ENCODE assay signal across 9 cellular contexts in the genomic region with DNA sequence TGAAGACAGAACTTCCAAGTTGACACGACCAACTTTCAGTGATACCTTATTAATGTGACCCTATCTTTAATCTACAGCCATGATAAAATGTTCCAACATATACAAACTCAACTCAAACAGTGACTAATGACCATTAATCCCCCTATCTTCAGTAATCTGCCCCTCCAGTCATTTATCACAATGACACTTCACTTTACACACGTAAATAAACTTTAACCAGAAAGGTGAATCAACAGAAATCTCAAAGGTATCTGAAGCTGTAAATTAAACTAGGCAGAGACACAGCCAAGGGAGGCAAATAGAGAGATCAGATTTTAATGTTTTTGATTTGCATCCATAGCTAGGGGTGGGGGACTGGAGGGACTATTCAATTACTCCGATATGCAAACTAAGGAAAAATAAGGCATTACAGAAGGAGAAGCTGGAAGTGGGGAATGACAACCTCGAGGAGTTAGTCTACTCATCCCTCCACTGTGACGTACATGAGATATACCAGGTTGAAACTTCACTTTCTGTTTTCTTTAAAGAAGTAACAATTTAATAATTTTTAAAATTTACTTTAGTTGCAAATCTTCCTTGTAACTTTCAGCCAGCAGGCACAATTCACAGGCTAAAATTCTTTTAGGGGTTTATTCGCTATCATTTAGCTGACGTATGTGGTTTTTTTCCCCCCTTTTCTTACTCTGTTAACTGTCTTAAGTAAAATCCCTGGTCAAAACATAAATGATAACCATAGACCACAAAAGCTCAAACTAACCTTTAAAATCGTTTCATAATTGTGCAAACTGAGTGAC.
DNase-seq lines count a peak whose midpoint lies in the region; ATAC-seq and TF ChIP-seq lines count a peak whose summit lies in the region.
"Had no signal": no experiment of that assay in that cellular context is flagged by ENCODE, and none has a peak within 500 bp of the region (broad histone marks: within the 10 kb centered on the region; RNA-seq: fewer than 3 reads in every experiment).

No MANE protein-coding gene starts in this region.

- ATAC-seq in HG02763 (IDR thresholded peaks at IDR 0.05; ENCODE audit: unreplicated experiment) (no peak), GM21515 (IDR thresholded peaks at IDR 0.05; ENCODE audit: unreplicated experiment) (no peak), HG02938 (IDR thresholded peaks at IDR 0.05; ENCODE audit: unreplicated experiment) (no peak)

- H3K4ac ChIP-seq in neuronal stem cell (ENCODE audit: low read length): no peak overlapping the region

- H3K4me3 ChIP-seq in AG10803 (ENCODE audit: low read length) (peak overlapping the region; percentile 81), endocrine pancreas (ENCODE audit: control insufficient read depth, insufficient read depth, low read length) (peak overlapping the region; percentile 93), neuronal stem cell (ENCODE audit: low read length in 2 of 2) (peak overlapping the region; percentile 81 to 97)

- H3K36me3 ChIP-seq in endocrine pancreas (ENCODE audit: control insufficient read depth, insufficient read depth, low read length) (no peaks in the 10 kb centered on the region), neuronal stem cell (replicated peaks in 1 of 2; ENCODE audit: control insufficient read depth in 2 of 2, insufficient read depth in 2 of 2, low read length in 2 of 2) (no peaks in the 10 kb centered on the region)

- no peak overlapping the region for H3K14ac ChIP-seq in neuronal stem cell (ENCODE audit: low read length)

- H4K91ac ChIP-seq in neuronal stem cell (ENCODE audit: low read depth, low read length, poor library complexity): no peak overlapping the region

- TF ChIP-seq CTCF in AG10803 (conservative IDR thresholded peaks at IDR 0.05; ENCODE audit: low read length): no peak

- no peak overlapping the region for H2AK5ac ChIP-seq in neuronal stem cell (ENCODE audit: low read depth, low read length)

- H3K4me1 ChIP-seq in endocrine pancreas (ENCODE audit: control insufficient read depth, insufficient read depth, low read length): peaks cover 7% of the 10 kb centered on the region
- peaks cover 7 to 17% of the 10 kb centered on the region in 2 donors for H3K4me1 ChIP-seq in neuronal stem cell (ENCODE audit: control insufficient read depth in 2 of 2, insufficient read depth in 1 of 2, low read depth in 1 of 2, low read length in 2 of 2)

- H3K9me3 ChIP-seq in endocrine pancreas (ENCODE audit: control insufficient read depth, low read length) (no peaks in the 10 kb centered on the region), neuronal stem cell (replicated peaks in 1 of 2; ENCODE audit: control insufficient read depth in 2 of 2, insufficient read depth in 1 of 2, low read depth in 1 of 2, low read length in 2 of 2) (no peaks in the 10 kb centered on the region)

- H3K9ac ChIP-seq in endocrine pancreas (ENCODE audit: control insufficient read depth, insufficient read depth, low read length) (no peak overlapping the region), neuronal stem cell (ENCODE audit: low read depth, low read length, poor library complexity) (no peak overlapping the region)

- no peak overlapping the region for H3K18ac ChIP-seq in neuronal stem cell (ENCODE audit: low read length)

- peak overlapping the region; percentile 99 for H2AFZ ChIP-seq in neuronal stem cell (ENCODE audit: low read length)

- H3K79me1 ChIP-seq in neuronal stem cell (ENCODE audit: low read depth, low read length): peaks cover 5% of the 10 kb centered on the region

- no peak overlapping the region for H2BK12ac ChIP-seq in neuronal stem cell (ENCODE audit: low read length)

- H3K4me2 ChIP-seq in neuronal stem cell (ENCODE audit: insufficient read depth, low read length, poor library complexity, severe bottlenecking): peak overlapping the region; percentile 67

- no peak overlapping the region for H2BK120ac ChIP-seq in neuronal stem cell (ENCODE audit: low read depth, low read length)

- no peak overlapping the region for H2BK5ac ChIP-seq in neuronal stem cell (ENCODE audit: low read length)

- no peak overlapping the region for H3K27ac ChIP-seq in neuronal stem cell (replicated peaks; ENCODE audit: low read length)

- H3K27me3 ChIP-seq in endocrine pancreas (ENCODE audit: control insufficient read depth, insufficient read depth, low read length) (no peaks in the 10 kb centered on the region), neuronal stem cell (ENCODE audit: control insufficient read depth in 3 of 3, insufficient read depth in 3 of 3, low read depth in 1 of 3, low read length in 3 of 3) (no peaks in the 10 kb centered on the region)

- no CpG with 5 or more reads among the region's 8 CpGs for WGBS in neuronal stem cell (ENCODE audit: extremely low coverage in 2 of 2, insufficient read length in 2 of 2, insufficient replicate concordance in 1 of 2), 2 donors

- H3K23ac ChIP-seq in neuronal stem cell (ENCODE audit: low read depth, low read length, poor library complexity): no peak overlapping the region

- H2BK15ac ChIP-seq in neuronal stem cell (ENCODE audit: low read length): no peak overlapping the region

- no peak overlapping the region for H4K8ac ChIP-seq in neuronal stem cell (ENCODE audit: low read depth, low read length)

- DNase-seq in AG10803 (ENCODE audit: low read depth): peak; percentile 22
- DNase-seq in NCI-H1048 (lab: John Stamatoyannopoulos, UW): peak; percentile 25
- DNase-seq in neuronal stem cell (ENCODE audit: low spot score): no peak
- DNase-seq in amygdala (lab: John Stamatoyannopoulos, UW): no peak
- DNase-seq: activated naive CD4-positive, alpha-beta T cell had no signal

Comparison
In these comparisons a context has a peak if more than half of its experiments do, and no peak if none do; other contexts are left out.
1. DNase-seq: peak in AG10803 (single experiment) and NCI-H1048 (single experiment); none in neuronal stem cell (single experiment) and amygdala (0 of 56).
2. Peak in every context shown above with its lines, with median percentiles within 50 percentile points of each other: H3K4me3 ChIP-seq.